ENCODE assay signal across 28 cellular contexts in genomic region chr5:10018211-10018610, GRCh38.
DNase-seq lines count a peak whose midpoint lies in the region; ATAC-seq, FAIRE-seq and TF ChIP-seq lines count a peak whose summit lies in the region.
"Had no signal": no experiment of that assay in that cellular context is flagged by ENCODE, and none has a peak within 500 bp of the region (broad histone marks: within the 10 kb centered on the region; RNA-seq: fewer than 3 reads in every experiment).

No MANE protein-coding gene starts in this region.

- intact Hi-C loops in breast epithelium (cut with DNase I; ENCODE audit: low total_unique reads): no loop called here

- H3K27me3 Mint-ChIP-seq in HFFc6 (ENCODE audit: insufficient read depth) (no peaks in the 10 kb centered on the region), osteocyte (ENCODE audit: unreplicated experiment) (no peaks in the 10 kb centered on the region)
- H3K27me3 Mint-ChIP-seq: activated CD4-positive, alpha-beta memory T cell treated with anti-CD3 and anti-CD28 coated beads, Interleukin-2, amount 10 ng/mL, durations not matched to agents 7 days and 5 days; brain; progenitor cell of endocrine pancreas; stimulated activated naive CD8-positive, alpha-beta T cell treated with anti-CD3 and anti-CD28 coated beads, Interleukin-15, Interleukin-2, amounts not matched to agents 100 ng/mL and 50 ng/mL, for 24 hours had no signal

- peaks cover 5% of the 10 kb centered on the region; the same call in 1 of the 2 replicates for H3K9me3 Mint-ChIP-seq in HFFc6
- H3K9me3 Mint-ChIP-seq in osteocyte (ENCODE audit: unreplicated experiment): peaks cover 27% of the 10 kb centered on the region

- peak overlapping the region; percentile 3; the same call in 1 of the 2 replicates for H3K4me3 Mint-ChIP-seq in HFFc6
- no peak overlapping the region for H3K4me3 Mint-ChIP-seq in osteocyte (ENCODE audit: unreplicated experiment)
- H3K4me3 Mint-ChIP-seq: activated CD4-positive, alpha-beta memory T cell treated with anti-CD3 and anti-CD28 coated beads, Interleukin-2, amount 10 ng/mL, durations not matched to agents 7 days and 5 days; brain; mesothelial cell of epicardium; stimulated activated naive CD8-positive, alpha-beta T cell treated with anti-CD3 and anti-CD28 coated beads, Interleukin-15, Interleukin-2, amounts not matched to agents 100 ng/mL and 50 ng/mL, for 24 hours had no signal

- H3K36me3 ChIP-seq in breast epithelium: no peaks in the 10 kb centered on the region
- H3K36me3 ChIP-seq: right lobe of liver, SJCRH30 had no signal

- H3K27ac ChIP-seq in breast epithelium: no peak overlapping the region
- H3K27ac ChIP-seq: right lobe of liver, SJCRH30, testis had no signal

- peaks cover 21% of the 10 kb centered on the region for H3K36me3 Mint-ChIP-seq in HFFc6 (ENCODE audit: low read depth)
- H3K36me3 Mint-ChIP-seq in osteocyte (ENCODE audit: unreplicated experiment): peaks cover 6% of the 10 kb centered on the region
- H3K36me3 Mint-ChIP-seq: brain had no signal

- no peak for TF ChIP-seq POLR2A in breast epithelium (IDR thresholded peaks at IDR 0.05)

- no peak for FAIRE-seq in RCC 7860 (lab: Jason Lieb, UNC)

- H3K4me1 Mint-ChIP-seq in HFFc6 (ENCODE audit: low read depth): peaks cover 39% of the 10 kb centered on the region
- peaks cover 15% of the 10 kb centered on the region for H3K4me1 Mint-ChIP-seq in osteocyte (ENCODE audit: unreplicated experiment)
- H3K4me1 Mint-ChIP-seq: activated CD4-positive, alpha-beta memory T cell treated with anti-CD3 and anti-CD28 coated beads, Interleukin-2, amount 10 ng/mL, durations not matched to agents 7 days and 5 days; mesothelial cell of epicardium had no signal

- H3K9me3 ChIP-seq in breast epithelium: peaks cover 0 to 14% of the 10 kb centered on the region in 2 donors
- H3K9me3 ChIP-seq: right lobe of liver, SJCRH30, testis had no signal

- no peak overlapping the region for H3K4me3 ChIP-seq in breast epithelium
- H3K4me3 ChIP-seq: MG63, right lobe of liver, SJCRH30, testis had no signal

- no peaks in the 10 kb centered on the region for H3K4me1 ChIP-seq in breast epithelium
- H3K4me1 ChIP-seq: right lobe of liver, SJCRH30, testis had no signal

- TF ChIP-seq CTCF in HFFc6 (IDR thresholded peaks at IDR 0.05) (no peak), osteocyte (IDR thresholded peaks at IDR 0.05) (no peak), breast epithelium (IDR thresholded peaks at IDR 0.05) (no peak)

- no peaks in the 10 kb centered on the region for H3K27me3 ChIP-seq in breast epithelium
- H3K27me3 ChIP-seq: MG63, right lobe of liver, SJCRH30, testis had no signal

- ATAC-seq in GM18858 (IDR thresholded peaks at IDR 0.05; ENCODE audit: unreplicated experiment): no peak
- ATAC-seq: activated CD4-positive, CD25-positive, alpha-beta regulatory T cell treated with anti-CD3 and anti-CD28 coated beads, Interleukin-2, amount 50 U/mL, for 24 hours; right lobe of liver had no signal

- DNase-seq in HFFc6 (peak; percentile 23), RCC 7860 (ENCODE audit: low spot score) (peak; percentile 54), dedifferentiated amniotic fluid mesenchymal stem cell (ENCODE audit: extremely low spot score) (peak; percentile 14), osteocyte (ENCODE audit: extremely low spot score, unreplicated experiment) (no peak), iPS-NIHi11 (ENCODE audit: low spot score) (no peak), breast epithelium (ENCODE audit: low spot score in 2 of 2) (no peak)
- no peak for DNase-seq in activated CD4-positive, alpha-beta T cell treated with anti-CD3 and anti-CD28 coated beads, Interleukin-2, amount 50 U/mL, for 1 hour
- DNase-seq: activated CD4-positive, alpha-beta memory T cell treated with anti-CD3 and anti-CD28 coated beads, Interleukin-2, amount 10 ng/mL, durations not matched to agents 7 days and 5 days; activated CD8-positive, alpha-beta memory T cell treated with anti-CD3 and anti-CD28 coated beads, Interleukin-2, amount 50 U/mL, for 4 hours; activated naive CD4-positive, alpha-beta T cell treated with Interleukin-2 at 50 U/mL for 16 hours; C1 segment of cervical spinal cord; effector CD4-positive, alpha-beta T cell; GDM1; KG1; NCI-H2029 treated with DMSO at 0.1 percent for 48 hours; NCI-H82; right lobe of liver; SJCRH30; stimulated activated CD8-positive, alpha-beta memory T cell treated with anti-CD3 and anti-CD28 coated beads, Interleukin-4, amount 100 ng/mL, for 48 hours; T-helper 1 cell; testis had no signal

- H3K27ac Mint-ChIP-seq in HFFc6 (peak overlapping the region; percentile 88), osteocyte (ENCODE audit: unreplicated experiment) (peak overlapping the region; percentile 46)
- H3K27ac Mint-ChIP-seq: activated CD4-positive, alpha-beta memory T cell treated with anti-CD3 and anti-CD28 coated beads, Interleukin-2, amount 10 ng/mL, durations not matched to agents 7 days and 5 days; mesothelial cell of epicardium; progenitor cell of endocrine pancreas; stimulated activated naive CD8-positive, alpha-beta T cell treated with anti-CD3 and anti-CD28 coated beads, Interleukin-15, Interleukin-2, amounts not matched to agents 100 ng/mL and 50 ng/mL, for 24 hours had no signal

Comparison
In these comparisons a context has a peak if more than half of its experiments do, and no peak if none do; other contexts are left out.
1. DNase-seq: peak in HFFc6 (single experiment), RCC 7860 (single experiment) and dedifferentiated amniotic fluid mesenchymal stem cell (single experiment); none in osteocyte (single experiment), iPS-NIHi11 (single experiment), breast epithelium (0 of 2) and activated CD4-positive, alpha-beta T cell treated with anti-CD3 and anti-CD28 coated beads, Interleukin-2, amount 50 U/mL, for 1 hour (single experiment).